ENCODE assay signal across 8 cellular contexts in genomic region chr15:90419738-90420487, GRCh38. TPM values are rescaled to one million over a fixed set of nuclear protein-coding genes. Genes with fewer than 3 reads are reported as not detected.
DNase-seq lines count a peak whose midpoint lies in the region; ATAC-seq, FAIRE-seq and TF ChIP-seq lines count a peak whose summit lies in the region.

No MANE protein-coding gene starts in this region.

- no peak for TF ChIP-seq EP300 in A549 (IDR thresholded peaks at IDR 0.05)

- TF ChIP-seq POLR2A in A549 (IDR thresholded peaks at IDR 0.05; ENCODE audit: low read length) = no peak

- no peak for TF ChIP-seq RAD21 in A549 (conservative IDR thresholded peaks at IDR 0.05 in 1 of 2, IDR thresholded peaks at IDR 0.05 in 1 of 2)

- FAIRE-seq in A549 (lab: Jason Lieb, UNC) (peak; percentile 32), pancreas (lab: Jason Lieb, UNC) (no peak)

- intact Hi-C loops in pancreas (cut with DNase I) = no loop called here

- peak overlapping the region; percentile 71 for H3K4me2 ChIP-seq in A549

- H3K27ac ChIP-seq in A549 = peak overlapping the region; percentile 70 to 76; a peak in 5 of 6 replicates
- no peak overlapping the region for H3K27ac ChIP-seq in endodermal cell (ENCODE audit: low read depth, low read length)
- peak overlapping the region in 1 of 4 donors; percentile 15 for H3K27ac ChIP-seq in pancreas

- 37% methylated on average over 7 of the region's 7 CpGs for WGBS in A549 (ENCODE audit: missing lambda C conversion rate)
- WGBS in endodermal cell (ENCODE audit: insufficient coverage in 1 of 2, insufficient read length in 1 of 2), 2 experiments = 86 to 93% methylated on average over 6 of the region's 7 CpGs
- 69 to 72% methylated on average over 7 of the region's 7 CpGs for WGBS in pancreas, 2 donors

- H3K36me3 Mint-ChIP-seq in endodermal cell (ENCODE audit: low read depth) = peaks cover 10% of the 10 kb centered on the region

- no peaks in the 10 kb centered on the region for H3K27me3 ChIP-seq in endodermal cell (ENCODE audit: control insufficient read depth, insufficient read depth, low read length, poor library complexity, severe bottlenecking)
- no peaks in the 10 kb centered on the region for H3K27me3 ChIP-seq in pancreas

- no peak overlapping the region for H3K4me3 Mint-ChIP-seq in endodermal cell

- H3K4me1 Mint-ChIP-seq in endodermal cell = peaks cover 27% of the 10 kb centered on the region

- peak; percentile 83 to 85 for ATAC-seq in A549
- ATAC-seq in GM21381 (IDR thresholded peaks at IDR 0.05; ENCODE audit: unreplicated experiment) = peak; percentile 56
- ATAC-seq in pancreas = peak in 3 of 4 donors; percentile 28 to 47 (median 44)
- no peak for ATAC-seq in HG03196 (IDR thresholded peaks at IDR 0.05; ENCODE audit: unreplicated experiment)

- peaks cover 14% of the 10 kb centered on the region for H3K9me3 Mint-ChIP-seq in endodermal cell

- H3K36me3 ChIP-seq in endodermal cell (ENCODE audit: control insufficient read depth, insufficient read depth, low read length) (no peaks in the 10 kb centered on the region), pancreas (no peaks in the 10 kb centered on the region)

- TF ChIP-seq CTCF in A549 (IDR thresholded peaks at IDR 0.05) = no peak
- TF ChIP-seq CTCF in endodermal cell (conservative IDR thresholded peaks at IDR 0.05) = no peak
- TF ChIP-seq CTCF in pancreas (IDR thresholded peaks at IDR 0.05) = no peak

- DNase-seq in A549 (ENCODE audit: low read depth in 1 of 2, low spot score in 1 of 2) (peak; percentile 41 to 58), RPMI7951 (ENCODE audit: low read depth) (peak; percentile 82), endodermal cell (no peak), pancreas (no peak), HPDE6-E6E7 (ENCODE audit: extremely low spot score) (no peak), occipital lobe (lab: John Stamatoyannopoulos, UW) (no peak)

- H3K27me3 Mint-ChIP-seq in endodermal cell (ENCODE audit: insufficient read depth) = no peaks in the 10 kb centered on the region

- no peaks in the 10 kb centered on the region for H3K9me3 ChIP-seq in A549
- H3K9me3 ChIP-seq in endodermal cell (ENCODE audit: control insufficient read depth, low read length) = no peaks in the 10 kb centered on the region
- H3K9me3 ChIP-seq in pancreas = no peaks in the 10 kb centered on the region

- POLR2A ChIA-PET in A549 (lab: Yijun Ruan, JAX) = interaction anchor here (1.5 kb wide), 1 partner anchor 32 kb away, joined by 10 read pairs; the partner anchor contains the start of gene IQGAP1

- CTCF ChIA-PET in A549 (lab: Yijun Ruan, JAX) = interaction anchor here (0.9 to 3.3 kb wide), 5 partner anchors 13 to 100 kb away, joined by 3 to 15 read pairs (median 3); no protein-coding TSS in a partner anchor

- H3K4me1 ChIP-seq in A549 (peaks cover 54% of the 10 kb centered on the region), endodermal cell (ENCODE audit: control insufficient read depth, insufficient read depth, low read length) (peaks cover under 1% of the 10 kb centered on the region), pancreas (peaks cover 13 to 37% (median 16%) of the 10 kb centered on the region in 3 donors)

- no peak overlapping the region for H3K9ac ChIP-seq in endodermal cell (ENCODE audit: extremely low read depth, low read length, poor library complexity, severe bottlenecking)

- peak overlapping the region; percentile 40 for H3K27ac Mint-ChIP-seq in endodermal cell

- H3K4me3 ChIP-seq in A549 = no peak overlapping the region; the same call in 2 of the 3 replicates
- H3K4me3 ChIP-seq in endodermal cell (ENCODE audit: low read length) = no peak overlapping the region
- H3K4me3 ChIP-seq in pancreas = no peak overlapping the region

TF ChIP-seq in A549, 52 proteins besides CTCF, POLR2A, EP300 and RAD21:
- no peak for TF ChIP-seq ZNF302 (CRISPR knock-in tag; IDR thresholded peaks at IDR 0.05)
- no peak for TF ChIP-seq KDM5A (IDR thresholded peaks at IDR 0.05)
- no peak for TF ChIP-seq E2F6 (IDR thresholded peaks at IDR 0.05; ENCODE audit: borderline replicate concordance, low read depth)
- TF ChIP-seq JUNB (IDR thresholded peaks at IDR 0.05) = peak; percentile 51; the same call in 1 of the 2 replicates
- no peak for TF ChIP-seq HDAC2 (IDR thresholded peaks at IDR 0.05)
- TF ChIP-seq FOSL2 (IDR thresholded peaks at IDR 0.05) = peak; percentile 49; the same call in 1 of the 2 replicates
- TF ChIP-seq FOSL2 (CRISPR knock-in tag; IDR thresholded peaks at IDR 0.05) = peak; percentile 83
- TF ChIP-seq EHF (CRISPR knock-in tag; IDR thresholded peaks at IDR 0.05) = no peak
- TF ChIP-seq, protein P1, sequence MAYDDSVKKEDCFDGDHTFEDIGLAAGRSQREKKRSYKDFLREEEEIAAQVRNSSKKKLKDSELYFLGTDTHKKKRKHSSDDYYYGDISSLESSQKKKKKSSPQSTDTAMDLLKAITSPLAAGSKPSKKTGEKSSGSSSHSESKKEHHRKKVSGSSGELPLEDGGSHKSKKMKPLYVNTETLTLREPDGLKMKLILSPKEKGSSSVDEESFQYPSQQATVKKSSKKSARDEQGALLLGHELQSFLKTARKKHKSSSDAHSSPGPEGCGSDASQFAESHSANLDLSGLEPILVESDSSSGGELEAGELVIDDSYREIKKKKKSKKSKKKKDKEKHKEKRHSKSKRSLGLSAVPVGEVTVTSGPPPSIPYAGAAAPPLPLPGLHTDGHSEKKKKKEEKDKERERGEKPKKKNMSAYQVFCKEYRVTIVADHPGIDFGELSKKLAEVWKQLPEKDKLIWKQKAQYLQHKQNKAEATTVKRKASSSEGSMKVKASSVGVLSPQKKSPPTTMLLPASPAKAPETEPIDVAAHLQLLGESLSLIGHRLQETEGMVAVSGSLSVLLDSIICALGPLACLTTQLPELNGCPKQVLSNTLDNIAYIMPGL (CRISPR knock-in tag; IDR thresholded peaks at IDR 0.05; ENCODE audit: borderline replicate concordance) = no peak
- no peak for TF ChIP-seq RCOR1 (IDR thresholded peaks at IDR 0.05; ENCODE audit: low read depth, low read length)
- no peak for TF ChIP-seq REST (IDR thresholded peaks at IDR 0.05)
- TF ChIP-seq BHLHE40 (IDR thresholded peaks at IDR 0.05; ENCODE audit: low read depth, low read length) = no peak

RNA-seq across cellular contexts. Expression of gene IQGAP1, which starts 31.9 kb away (rescaled TPM):
- polyA plus RNA-seq in A549 (2011; rRNA removed) = 168 and 181 TPM in 2 replicates
- polyA plus RNA-seq in A549 (2012; cell fraction: cytosol; rRNA removed) = 11.7 and 12.7 TPM in 2 replicates
- 96.3 and 155 TPM in 2 replicates for polyA plus RNA-seq in A549 (2012; cell fraction: nucleus; rRNA removed)
- polyA plus RNA-seq in A549 (2017; fragmentation: RNase III; extraction: RNeasy Plus Mini Kit Qiagen cat#74134 plus additional on column Dnase treatment) = 100 to 108 TPM (median 103 TPM) in 3 replicates
- polyA minus RNA-seq in A549 (2011; rRNA and poly(A)+ RNA removed) = 215 and 230 TPM in 2 replicates
- 234 and 273 TPM in 2 replicates for total RNA-seq in RPMI7951 (2014; rRNA removed; shearing (Covaris generic))
- 100 to 1,000 TPM in 1 of 2 donors, 10 to 100 TPM in 1; 94.4 to 124 TPM for total RNA-seq in endodermal cell
- polyA plus RNA-seq in endodermal cell (2013, experiment 1 of 2) = 48.6 TPM
- polyA plus RNA-seq in endodermal cell (2013, experiment 2 of 2) = 59.3 TPM
- 100 to 1,000 TPM in 1 of 6 donors, 10 to 100 TPM in 5; 40.0 to 103 (median 43.3) TPM for total RNA-seq in pancreas
- polyA plus RNA-seq in pancreas = 10 to 100 TPM; 20.6 to 48.4 TPM
- total RNA-seq in occipital lobe = 41.0 TPM

Comparison
In these comparisons a context has a peak if more than half of its experiments do, and no peak if none do; other contexts are left out.
1. DNase-seq: peak in A549 (2 of 2) and RPMI7951 (single experiment); none in endodermal cell (single experiment), pancreas (0 of 6), HPDE6-E6E7 (single experiment) and occipital lobe (single experiment).